Comparison of ENCODE assay signal across 10 cellular contexts in the genomic region with DNA sequence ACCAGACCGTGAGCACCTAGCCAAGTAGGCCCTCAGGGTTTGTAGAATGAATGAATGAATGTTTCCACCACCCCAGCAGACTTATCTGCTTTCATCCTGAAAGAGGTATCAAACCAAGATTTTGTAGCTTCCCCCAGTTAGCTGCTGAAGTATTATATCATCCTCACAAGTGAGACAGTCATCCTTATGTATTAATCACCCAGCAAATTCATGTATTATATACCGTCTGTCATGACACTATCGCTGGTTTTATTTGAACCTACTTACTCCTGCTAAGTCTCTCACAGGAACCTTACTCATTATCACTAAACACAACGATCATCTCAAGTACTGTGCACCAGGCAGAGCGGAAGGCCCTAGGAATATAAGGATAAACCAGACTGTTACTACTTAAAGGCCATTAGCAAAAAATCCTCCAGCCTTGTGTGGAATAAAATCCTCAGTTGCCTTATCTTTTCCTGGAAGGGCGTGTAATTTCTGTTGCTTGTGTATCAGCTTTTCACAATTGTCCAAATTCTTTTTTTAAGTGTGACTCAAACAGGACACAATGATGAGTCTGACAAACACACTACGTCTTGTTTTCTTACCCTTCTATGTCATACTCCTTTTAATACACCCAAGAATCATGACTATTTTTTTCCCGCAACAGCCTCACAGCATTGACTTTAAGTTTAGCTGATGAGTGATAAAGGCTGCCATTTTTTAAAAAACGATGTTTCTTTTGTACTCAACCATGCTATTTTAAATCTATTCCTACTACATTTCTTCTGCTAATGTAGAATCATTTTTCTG.
A peak's percentile ranks its signal among the peaks of the same experiment; 100 is the strongest.
DNase-seq lines count a peak whose midpoint lies in the region; ATAC-seq and TF ChIP-seq lines count a peak whose summit lies in the region.
"Had no signal": no experiment of that assay in that cellular context is flagged by ENCODE, and none has a peak within 500 bp of the region (broad histone marks: within the 10 kb centered on the region; RNA-seq: fewer than 3 reads in every experiment).

No MANE protein-coding gene starts in this region.

- no peaks in the 10 kb centered on the region for H3K9me3 ChIP-seq in vagina
- H3K9me3 ChIP-seq: HAP-1 had no signal

- H3K4me3 ChIP-seq in kidney epithelial cell (ENCODE audit: low read depth, low read length), result peak overlapping the region; percentile 68
- H3K4me3 ChIP-seq in vagina, result no peak overlapping the region
- H3K4me3 ChIP-seq: HAP-1 had no signal

- no peaks in the 10 kb centered on the region for H3K36me3 ChIP-seq in kidney epithelial cell (ENCODE audit: control insufficient read depth, insufficient read depth, low read length)
- H3K36me3 ChIP-seq in vagina, result no peaks in the 10 kb centered on the region

- no peaks in the 10 kb centered on the region for H3K9me3 Mint-ChIP-seq in activated naive CD8-positive, alpha-beta T cell treated with anti-CD3 and anti-CD28 coated beads for 36 hours

- TF ChIP-seq CTCF in kidney epithelial cell (IDR thresholded peaks at IDR 0.05; ENCODE audit: insufficient read depth, low read length, poor library complexity, severe bottlenecking) (no peak), vagina (IDR thresholded peaks at IDR 0.05) (no peak)

- peaks cover 4% of the 10 kb centered on the region for H3K27me3 Mint-ChIP-seq in activated naive CD8-positive, alpha-beta T cell treated with anti-CD3 and anti-CD28 coated beads for 36 hours

- intact Hi-C loops in vagina (cut with DNase I), result no loop called here

- peaks cover 80% of the 10 kb centered on the region for H3K36me3 Mint-ChIP-seq in activated naive CD8-positive, alpha-beta T cell treated with anti-CD3 and anti-CD28 coated beads for 36 hours

- H3K27ac ChIP-seq in vagina, result peak overlapping the region; percentile 93

- no peak for ATAC-seq in HG03439 (IDR thresholded peaks at IDR 0.05; ENCODE audit: unreplicated experiment)
- ATAC-seq in GM18867 (IDR thresholded peaks at IDR 0.05; ENCODE audit: unreplicated experiment), result no peak

- peak; percentile 26 for DNase-seq in stimulated activated CD4-positive, alpha-beta T cell treated with anti-CD3 and anti-CD28 coated beads, Interleukin-4, amount 100 ng/mL, for 24 hours
- DNase-seq in stimulated activated CD4-positive, alpha-beta T cell treated with anti-CD3 and anti-CD28 coated beads, Interleukin-12 subunit alpha, Interleukin-12 subunit beta, amount 100 ng/mL, for 4 hours, result no peak
- no peak for DNase-seq in activated naive CD8-positive, alpha-beta T cell treated with anti-CD3 and anti-CD28 coated beads for 36 hours
- DNase-seq in kidney epithelial cell (ENCODE audit: low read depth) (no peak), vagina (ENCODE audit: extremely low spot score in 2 of 2) (peak in 1 of 2 donors; percentile 16), HuH-7 (ENCODE audit: low spot score) (no peak)
- DNase-seq: NCI-H1417 treated with DMSO at 0.1 percent for 48 hours had no signal

- H3K27ac Mint-ChIP-seq in activated naive CD8-positive, alpha-beta T cell treated with anti-CD3 and anti-CD28 coated beads for 36 hours, result peak overlapping the region; percentile 94

- H3K4me1 Mint-ChIP-seq in activated naive CD8-positive, alpha-beta T cell treated with anti-CD3 and anti-CD28 coated beads for 36 hours, result peaks cover 79% of the 10 kb centered on the region

- TF ChIP-seq POLR2A in vagina (IDR thresholded peaks at IDR 0.05), result no peak

- H3K27me3 ChIP-seq in kidney epithelial cell (ENCODE audit: control insufficient read depth, insufficient read depth, low read length) (no peaks in the 10 kb centered on the region), vagina (no peaks in the 10 kb centered on the region)

- peaks cover 75% of the 10 kb centered on the region for H3K4me1 ChIP-seq in vagina

- peak overlapping the region; percentile 87 for H3K4me3 Mint-ChIP-seq in activated naive CD8-positive, alpha-beta T cell treated with anti-CD3 and anti-CD28 coated beads for 36 hours
